Comparison of ENCODE assay signal across 1 cellular context in genomic region chr17:67528751-67529436, GRCh38.
TF ChIP-seq lines count a peak whose summit lies in the region.

No MANE protein-coding gene starts in this region.

TF ChIP-seq in SK-N-SH, 30 proteins besides CTCF, POLR2A, EP300 and RAD21 (continued from another document):
- TF ChIP-seq USF2 (IDR thresholded peaks at IDR 0.05; ENCODE audit: borderline replicate concordance, low read depth, low read length) (no peak), EZH2phosphoT487 (IDR thresholded peaks at IDR 0.05; ENCODE audit: borderline replicate concordance, low read depth) (no peak), ZBTB33 (IDR thresholded peaks at IDR 0.05; ENCODE audit: borderline replicate concordance, low read depth) (no peak), MXI1 (IDR thresholded peaks at IDR 0.05; ENCODE audit: low read depth, low read length) (peak; percentile 74), ELF1 (IDR thresholded peaks at IDR 0.05) (peak; percentile 50), CHD2 (IDR thresholded peaks at IDR 0.05; ENCODE audit: low read length, partially characterized antibody) (peak; percentile 24), RXRA (IDR thresholded peaks at IDR 0.05; ENCODE audit: borderline replicate concordance, low read depth) (peak; percentile 60; the same call in 1 of the 2 replicates), PBX3 (IDR thresholded peaks at IDR 0.05) (peak; percentile 86), SMC3 (IDR thresholded peaks at IDR 0.05; ENCODE audit: low read depth, low read length) (no peak)
- TF ChIP-seq, protein P1, sequence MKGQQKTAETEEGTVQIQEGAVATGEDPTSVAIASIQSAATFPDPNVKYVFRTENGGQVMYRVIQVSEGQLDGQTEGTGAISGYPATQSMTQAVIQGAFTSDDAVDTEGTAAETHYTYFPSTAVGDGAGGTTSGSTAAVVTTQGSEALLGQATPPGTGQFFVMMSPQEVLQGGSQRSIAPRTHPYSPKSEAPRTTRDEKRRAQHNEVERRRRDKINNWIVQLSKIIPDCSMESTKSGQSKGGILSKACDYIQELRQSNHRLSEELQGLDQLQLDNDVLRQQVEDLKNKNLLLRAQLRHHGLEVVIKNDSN (IDR thresholded peaks at IDR 0.05; ENCODE audit: borderline replicate concordance, low read depth): peak; percentile 41; the same call in 1 of the 2 replicates
TF ChIP-seq in SK-N-SH: peak in this region for 18.
